Comparison of ENCODE assay signal across 9 cellular contexts in the genomic region with DNA sequence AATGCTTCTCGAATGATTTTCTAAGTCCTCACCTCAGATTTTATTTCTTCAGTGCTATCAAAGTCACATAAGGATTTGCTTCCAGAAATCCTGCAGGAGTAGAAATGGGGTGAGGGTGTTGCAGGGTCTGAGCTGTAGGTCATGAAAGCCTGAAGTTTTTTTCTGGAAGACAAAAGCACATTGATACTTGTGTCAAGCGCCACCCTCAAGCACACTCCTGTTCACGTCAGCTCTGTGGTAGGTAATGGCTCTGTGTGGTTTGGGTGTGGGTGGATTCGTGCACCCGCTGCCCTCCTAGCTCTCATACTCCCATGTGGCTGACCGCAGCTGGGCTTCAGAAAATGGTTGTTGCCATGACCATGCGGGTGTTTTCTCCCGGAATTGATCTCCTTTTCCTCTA. TPM values are rescaled to one million over a fixed set of nuclear protein-coding genes. Genes with fewer than 3 reads are reported as not detected.
DNase-seq lines count a peak whose midpoint lies in the region; ATAC-seq and TF ChIP-seq lines count a peak whose summit lies in the region.
"Had no signal": no experiment of that assay in that cellular context is flagged by ENCODE, and none has a peak within 500 bp of the region (broad histone marks: within the 10 kb centered on the region; RNA-seq: fewer than 3 reads in every experiment).

No MANE protein-coding gene starts in this region.

- no peak for ATAC-seq in HG02759 (IDR thresholded peaks at IDR 0.05; ENCODE audit: unreplicated experiment)

- no peak for TF ChIP-seq POLR2A in uterus (IDR thresholded peaks at IDR 0.05)

- intact Hi-C loops in uterus (cut with DNase I; ENCODE audit: low total_unique reads): loop anchor here (10.0 kb wide), 1 partner anchor 72 kb away; a partner anchor contains a TSS

- H3K9me3 ChIP-seq in uterus: no peaks in the 10 kb centered on the region
- H3K9me3 ChIP-seq in effector memory CD4-positive, alpha-beta T cell (ENCODE audit: control insufficient read depth, low read length): no peaks in the 10 kb centered on the region

- DNase-seq in NCI-H146 (lab: John Stamatoyannopoulos, UW) (peak; percentile 25), NCI-H146 treated with DMSO at 0.1 percent for 48 hours (lab: John Stamatoyannopoulos, UW; ENCODE audit: unreplicated experiment) (no peak), choroid plexus epithelial cell (ENCODE audit: low read depth) (peak; percentile 25), medulla oblongata (ENCODE audit: extremely low spot score) (peak; percentile 69), uterus (peak in 1 of 2 donors; percentile 28), SKM-1 (lab: John Stamatoyannopoulos, UW; ENCODE audit: unreplicated experiment) (no peak)
- DNase-seq in effector memory CD4-positive, alpha-beta T cell: no peak
- DNase-seq: activated gamma-delta T cell had no signal

- H3K4me3 ChIP-seq in choroid plexus epithelial cell (ENCODE audit: low read depth, low read length): no peak overlapping the region
- peak overlapping the region; percentile 9 to 32 for H3K4me3 ChIP-seq in uterus
- H3K4me3 ChIP-seq in effector memory CD4-positive, alpha-beta T cell (ENCODE audit: insufficient read depth, low read depth, low read length, poor library complexity, severe bottlenecking): no peak overlapping the region

- H3K27ac ChIP-seq in uterus: peak overlapping the region; percentile 92 to 95
- no peak overlapping the region for H3K27ac ChIP-seq in effector memory CD4-positive, alpha-beta T cell (ENCODE audit: insufficient read depth, low read length, poor library complexity, severe bottlenecking)

- peaks cover 11 to 12% of the 10 kb centered on the region in 2 donors for H3K4me1 ChIP-seq in uterus
- no peaks in the 10 kb centered on the region for H3K4me1 ChIP-seq in effector memory CD4-positive, alpha-beta T cell (ENCODE audit: control insufficient read depth, insufficient read depth, low read length, poor library complexity, severe bottlenecking)

- TF ChIP-seq CTCF in choroid plexus epithelial cell (conservative IDR thresholded peaks at IDR 0.05; ENCODE audit: low read depth, low read length) (no peak), uterus (IDR thresholded peaks at IDR 0.05) (no peak)

- no peaks in the 10 kb centered on the region for H3K27me3 ChIP-seq in uterus
- H3K27me3 ChIP-seq in effector memory CD4-positive, alpha-beta T cell (replicated peaks; ENCODE audit: control insufficient read depth, insufficient read depth, low read length, poor library complexity, severe bottlenecking): no peaks in the 10 kb centered on the region

- H3K36me3 ChIP-seq in uterus: no peaks in the 10 kb centered on the region
- H3K36me3 ChIP-seq in effector memory CD4-positive, alpha-beta T cell (ENCODE audit: control insufficient read depth, insufficient read depth, low read length): no peaks in the 10 kb centered on the region

RNA-seq across cellular contexts. Expression of a gene that starts 39.9 kb away (rescaled TPM):
- 10 to 100 TPM in 1 of 4 donors, under 1 TPM in 2, not detected in 1; 0.29 to 23.3 (median 0.98) TPM for total RNA-seq in uterus

RNA-seq across cellular contexts. Expression of a gene that starts 59.8 kb away (rescaled TPM):
- total RNA-seq in uterus: 10 to 100 TPM in 3 of 4 donors, 1 to 10 TPM in 1; 8.5 to 61.3 (median 16.8) TPM

Comparison
In these comparisons a context has a peak if more than half of its experiments do, and no peak if none do; other contexts are left out.
1. DNase-seq: peak in NCI-H146 (single experiment), choroid plexus epithelial cell (single experiment) and medulla oblongata (single experiment); none in NCI-H146 treated with DMSO at 0.1 percent for 48 hours (single experiment), SKM-1 (single experiment) and effector memory CD4-positive, alpha-beta T cell (0 of 3).
2. H3K4me3 ChIP-seq: peak in uterus (2 of 2); none in choroid plexus epithelial cell (single experiment) and effector memory CD4-positive, alpha-beta T cell (single experiment).